ENCODE assay signal across 1 cellular context in the genomic region with DNA sequence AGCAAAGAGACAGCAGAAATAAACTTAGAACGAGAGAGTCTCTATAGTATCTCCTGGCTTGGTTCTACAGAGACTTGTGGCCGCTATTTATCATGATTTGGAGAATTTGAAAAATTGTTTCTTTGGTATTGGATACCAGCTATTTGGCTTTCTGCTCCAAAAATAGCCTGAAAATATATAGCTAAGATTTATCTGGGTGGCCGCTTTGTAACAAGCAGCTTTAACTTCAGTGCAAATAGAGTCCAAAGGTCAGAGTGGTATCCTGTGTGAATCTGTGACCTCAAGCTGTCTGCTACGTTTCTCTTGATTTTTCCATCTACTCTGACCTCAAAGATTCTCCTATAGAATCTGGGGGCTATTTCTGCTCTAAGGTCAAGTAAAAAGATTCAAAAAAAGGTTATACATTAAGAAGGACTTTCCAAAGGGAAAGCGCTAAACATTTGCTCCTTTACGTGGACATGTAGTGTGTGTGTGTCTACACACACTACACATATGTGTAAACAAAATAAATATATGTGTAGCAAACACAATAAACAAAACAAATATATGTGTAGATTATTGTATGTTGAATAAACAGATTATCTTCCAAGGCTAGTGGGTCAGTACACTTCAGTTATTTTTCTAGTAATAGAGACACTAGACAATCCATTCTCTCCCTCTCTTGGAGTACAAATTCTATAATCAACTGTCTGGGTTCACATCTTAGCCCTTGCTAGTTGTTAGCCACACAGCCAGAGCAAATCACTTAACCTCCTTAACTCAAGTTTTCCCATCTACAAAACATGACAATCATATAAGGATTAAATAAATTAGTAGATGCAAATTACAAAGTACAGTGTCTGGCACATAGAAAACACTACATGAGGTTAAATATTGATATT.
A peak's percentile ranks its signal among the peaks of the same experiment; 100 is the strongest.
TF ChIP-seq lines count a peak whose summit lies in the region.

No MANE protein-coding gene starts in this region.

TF ChIP-seq in HepG2, 621 proteins besides CTCF, POLR2A, EP300 and RAD21 (continued from another document and continues in another):
- TF ChIP-seq, protein P1, sequence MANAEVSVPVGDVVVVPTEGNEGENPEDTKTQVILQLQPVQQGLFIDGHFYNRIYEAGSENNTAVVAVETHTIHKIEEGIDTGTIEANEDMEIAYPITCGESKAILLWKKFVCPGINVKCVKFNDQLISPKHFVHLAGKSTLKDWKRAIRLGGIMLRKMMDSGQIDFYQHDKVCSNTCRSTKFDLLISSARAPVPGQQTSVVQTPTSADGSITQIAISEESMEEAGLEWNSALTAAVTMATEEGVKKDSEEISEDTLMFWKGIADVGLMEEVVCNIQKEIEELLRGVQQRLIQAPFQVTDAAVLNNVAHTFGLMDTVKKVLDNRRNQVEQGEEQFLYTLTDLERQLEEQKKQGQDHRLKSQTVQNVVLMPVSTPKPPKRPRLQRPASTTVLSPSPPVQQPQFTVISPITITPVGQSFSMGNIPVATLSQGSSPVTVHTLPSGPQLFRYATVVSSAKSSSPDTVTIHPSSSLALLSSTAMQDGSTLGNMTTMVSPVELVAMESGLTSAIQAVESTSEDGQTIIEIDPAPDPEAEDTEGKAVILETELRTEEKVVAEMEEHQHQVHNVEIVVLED (CRISPR knock-in tag; IDR thresholded peaks at IDR 0.05; ENCODE audit: borderline replicate concordance), result peak; percentile 21; the same call in 1 of the 2 replicates
- TF ChIP-seq NR2F2 (IDR thresholded peaks at IDR 0.05; ENCODE audit: borderline replicate concordance, low read depth) (peak; percentile 57; the same call in 1 of the 2 replicates), ZNF282 (IDR thresholded peaks at IDR 0.05; ENCODE audit: partially characterized antibody) (no peak), ZFP62 (CRISPR knock-in tag; IDR thresholded peaks at IDR 0.05) (no peak), NPAS2 (CRISPR knock-in tag; IDR thresholded peaks at IDR 0.05; ENCODE audit: borderline replicate concordance) (no peak), FOXO1 (CRISPR knock-in tag; IDR thresholded peaks at IDR 0.05) (peak; percentile 32; the same call in 1 of the 2 replicates), ERF (CRISPR knock-in tag; IDR thresholded peaks at IDR 0.05) (peak; percentile 70; the same call in 1 of the 2 replicates), FOXA3 (CRISPR knock-in tag; IDR thresholded peaks at IDR 0.05) (peak; percentile 81), ZNF432 (CRISPR knock-in tag; IDR thresholded peaks at IDR 0.05; ENCODE audit: borderline replicate concordance) (no peak), FLYWCH1 (CRISPR knock-in tag; IDR thresholded peaks at IDR 0.05) (no peak), ISL2 (CRISPR knock-in tag; IDR thresholded peaks at IDR 0.05) (peak; percentile 26; the same call in 1 of the 2 replicates), NR2F1 (CRISPR knock-in tag; IDR thresholded peaks at IDR 0.05) (peak in 1 of 2 experiments; percentile 56; a peak in 3 of 4 replicates), ZNF546 (CRISPR knock-in tag; conservative IDR thresholded peaks at IDR 0.05) (no peak), ZSCAN20 (CRISPR knock-in tag; IDR thresholded peaks at IDR 0.05; ENCODE audit: borderline replicate concordance) (no peak), ZNF839 (CRISPR knock-in tag; IDR thresholded peaks at IDR 0.05; ENCODE audit: borderline replicate concordance) (no peak), TAF15 (IDR thresholded peaks at IDR 0.05; ENCODE audit: low read depth, low read length, poor library complexity, severe bottlenecking) (no peak), CBFB (CRISPR knock-in tag; IDR thresholded peaks at IDR 0.05) (no peak), ZNF20 (CRISPR knock-in tag; IDR thresholded peaks at IDR 0.05) (no peak), EED (CRISPR knock-in tag; IDR thresholded peaks at IDR 0.05) (no peak), SATB2 (CRISPR knock-in tag; IDR thresholded peaks at IDR 0.05) (no peak), SMAD9 (CRISPR knock-in tag; IDR thresholded peaks at IDR 0.05) (no peak), KDM6A (CRISPR knock-in tag; IDR thresholded peaks at IDR 0.05; ENCODE audit: low read depth) (peak; percentile 50), ZNF556 (CRISPR knock-in tag; IDR thresholded peaks at IDR 0.05; ENCODE audit: borderline replicate concordance) (no peak; the same call in 1 of the 2 replicates), GLI4 (CRISPR knock-in tag; IDR thresholded peaks at IDR 0.05; ENCODE audit: borderline replicate concordance) (0 out of 2 replicates have a peak, but pooled peaks have one; percentile 31), ATM (IDR thresholded peaks at IDR 0.05; ENCODE audit: borderline replicate concordance) (no peak), TCF12 (IDR thresholded peaks at IDR 0.05) (no peak), TCF12 (CRISPR knock-in tag; IDR thresholded peaks at IDR 0.05) (no peak), ZNF510 (CRISPR knock-in tag; IDR thresholded peaks at IDR 0.05; ENCODE audit: low read depth) (0 out of 2 replicates have a peak, but pooled peaks have one; percentile 51), POLR2AphosphoS5 (IDR thresholded peaks at IDR 0.05; ENCODE audit: low read depth, low read length) (no peak), PAX8 (CRISPR knock-in tag; IDR thresholded peaks at IDR 0.05; ENCODE audit: borderline replicate concordance) (no peak), PPARG (CRISPR knock-in tag; conservative IDR thresholded peaks at IDR 0.05) (peak; percentile 69), HNRNPL (IDR thresholded peaks at IDR 0.05; ENCODE audit: low read depth, low read length) (no peak), SP140L (CRISPR knock-in tag; IDR thresholded peaks at IDR 0.05; ENCODE audit: borderline replicate concordance) (0 out of 2 replicates have a peak, but pooled peaks have one; percentile 25), ZNF816 (CRISPR knock-in tag; IDR thresholded peaks at IDR 0.05; ENCODE audit: borderline replicate concordance) (no peak), IRF2 (CRISPR knock-in tag; IDR thresholded peaks at IDR 0.05) (peak; percentile 81; the same call in 1 of the 2 replicates), MBD4 (IDR thresholded peaks at IDR 0.05; ENCODE audit: borderline replicate concordance, low read length) (0 out of 2 replicates have a peak, but pooled peaks have one; percentile 73), NCOR1 (IDR thresholded peaks at IDR 0.05; ENCODE audit: borderline replicate concordance, low read length) (peak; percentile 91), SOX6 (IDR thresholded peaks at IDR 0.05) (no peak), SOX6 (CRISPR knock-in tag; IDR thresholded peaks at IDR 0.05) (peak; percentile 75), ZNF501 (CRISPR knock-in tag; IDR thresholded peaks at IDR 0.05) (no peak), KLF6 (CRISPR knock-in tag; IDR thresholded peaks at IDR 0.05) (peak; percentile 45; the same call in 1 of the 2 replicates), ZNF782 (CRISPR knock-in tag; IDR thresholded peaks at IDR 0.05; ENCODE audit: borderline replicate concordance) (no peak), MIER3 (CRISPR knock-in tag; IDR thresholded peaks at IDR 0.05; ENCODE audit: borderline replicate concordance) (peak; percentile 32; the same call in 1 of the 2 replicates), ZNF335 (CRISPR knock-in tag; IDR thresholded peaks at IDR 0.05) (peak; percentile 60; the same call in 1 of the 2 replicates), THYN1 (CRISPR knock-in tag; IDR thresholded peaks at IDR 0.05; ENCODE audit: borderline replicate concordance, low read depth) (no peak), MEF2D (CRISPR knock-in tag; IDR thresholded peaks at IDR 0.05) (peak; percentile 88), YEATS2 (CRISPR knock-in tag; IDR thresholded peaks at IDR 0.05; ENCODE audit: borderline replicate concordance) (0 out of 2 replicates have a peak, but pooled peaks have one; percentile 46), JARID2 (CRISPR knock-in tag; IDR thresholded peaks at IDR 0.05; ENCODE audit: insufficient replicate concordance) (no peak), ZZZ3 (CRISPR knock-in tag; IDR thresholded peaks at IDR 0.05; ENCODE audit: borderline replicate concordance) (no peak), ZNF124 (CRISPR knock-in tag; IDR thresholded peaks at IDR 0.05) (peak; percentile 76; the same call in 1 of the 2 replicates), ZNF263 (CRISPR knock-in tag; IDR thresholded peaks at IDR 0.05) (no peak), BORCS8-MEF2B (CRISPR knock-in tag; IDR thresholded peaks at IDR 0.05) (no peak), ZSCAN25 (CRISPR knock-in tag; IDR thresholded peaks at IDR 0.05) (no peak), HDAC1 (CRISPR knock-in tag; IDR thresholded peaks at IDR 0.05) (peak; percentile 37; the same call in 1 of the 2 replicates), HNRNPK (IDR thresholded peaks at IDR 0.05; ENCODE audit: low read depth, low read length, poor library complexity, severe bottlenecking) (no peak)
- TF ChIP-seq, protein P2, sequence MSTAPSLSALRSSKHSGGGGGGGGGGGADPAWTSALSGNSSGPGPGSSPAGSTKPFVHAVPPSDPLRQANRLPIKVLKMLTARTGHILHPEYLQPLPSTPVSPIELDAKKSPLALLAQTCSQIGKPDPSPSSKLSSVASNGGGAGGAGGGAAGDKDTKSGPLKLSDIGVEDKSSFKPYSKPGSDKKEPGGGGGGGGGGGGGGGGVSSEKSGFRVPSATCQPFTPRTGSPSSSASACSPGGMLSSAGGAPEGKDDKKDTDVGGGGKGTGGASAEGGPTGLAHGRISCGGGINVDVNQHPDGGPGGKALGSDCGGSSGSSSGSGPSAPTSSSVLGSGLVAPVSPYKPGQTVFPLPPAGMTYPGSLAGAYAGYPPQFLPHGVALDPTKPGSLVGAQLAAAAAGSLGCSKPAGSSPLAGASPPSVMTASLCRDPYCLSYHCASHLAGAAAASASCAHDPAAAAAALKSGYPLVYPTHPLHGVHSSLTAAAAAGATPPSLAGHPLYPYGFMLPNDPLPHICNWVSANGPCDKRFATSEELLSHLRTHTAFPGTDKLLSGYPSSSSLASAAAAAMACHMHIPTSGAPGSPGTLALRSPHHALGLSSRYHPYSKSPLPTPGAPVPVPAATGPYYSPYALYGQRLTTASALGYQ (CRISPR knock-in tag; IDR thresholded peaks at IDR 0.05), result 0 out of 2 replicates have a peak, but pooled peaks have one; percentile 40
- TF ChIP-seq, protein P3, sequence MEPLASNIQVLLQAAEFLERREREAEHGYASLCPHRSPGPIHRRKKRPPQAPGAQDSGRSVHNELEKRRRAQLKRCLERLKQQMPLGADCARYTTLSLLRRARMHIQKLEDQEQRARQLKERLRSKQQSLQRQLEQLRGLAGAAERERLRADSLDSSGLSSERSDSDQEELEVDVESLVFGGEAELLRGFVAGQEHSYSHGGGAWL (CRISPR knock-in tag; IDR thresholded peaks at IDR 0.05), result no peak
- TF ChIP-seq, protein P4, sequence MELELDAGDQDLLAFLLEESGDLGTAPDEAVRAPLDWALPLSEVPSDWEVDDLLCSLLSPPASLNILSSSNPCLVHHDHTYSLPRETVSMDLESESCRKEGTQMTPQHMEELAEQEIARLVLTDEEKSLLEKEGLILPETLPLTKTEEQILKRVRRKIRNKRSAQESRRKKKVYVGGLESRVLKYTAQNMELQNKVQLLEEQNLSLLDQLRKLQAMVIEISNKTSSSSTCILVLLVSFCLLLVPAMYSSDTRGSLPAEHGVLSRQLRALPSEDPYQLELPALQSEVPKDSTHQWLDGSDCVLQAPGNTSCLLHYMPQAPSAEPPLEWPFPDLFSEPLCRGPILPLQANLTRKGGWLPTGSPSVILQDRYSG (CRISPR knock-in tag; IDR thresholded peaks at IDR 0.05), result peak; percentile 41; the same call in 1 of the 2 replicates
- TF ChIP-seq, protein P5, sequence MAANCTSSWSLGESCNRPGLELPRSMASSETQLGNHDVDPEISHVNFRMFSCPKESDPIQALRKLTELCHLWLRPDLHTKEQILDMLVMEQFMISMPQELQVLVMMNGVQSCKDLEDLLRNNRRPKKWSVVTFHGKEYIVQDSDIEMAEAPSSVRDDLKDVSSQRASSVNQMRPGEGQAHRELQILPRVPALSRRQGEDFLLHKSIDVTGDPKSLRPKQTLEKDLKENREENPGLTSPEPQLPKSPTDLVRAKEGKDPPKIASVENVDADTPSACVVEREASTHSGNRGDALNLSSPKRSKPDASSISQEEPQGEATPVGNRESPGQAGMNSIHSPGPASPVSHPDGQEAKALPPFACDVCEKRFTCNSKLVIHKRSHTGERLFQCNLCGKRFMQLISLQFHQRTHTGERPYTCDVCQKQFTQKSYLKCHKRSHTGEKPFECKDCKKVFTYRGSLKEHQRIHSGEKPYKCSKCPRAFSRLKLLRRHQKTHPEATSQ (CRISPR knock-in tag; IDR thresholded peaks at IDR 0.05; ENCODE audit: borderline replicate concordance), result no peak
- TF ChIP-seq, protein P6, sequence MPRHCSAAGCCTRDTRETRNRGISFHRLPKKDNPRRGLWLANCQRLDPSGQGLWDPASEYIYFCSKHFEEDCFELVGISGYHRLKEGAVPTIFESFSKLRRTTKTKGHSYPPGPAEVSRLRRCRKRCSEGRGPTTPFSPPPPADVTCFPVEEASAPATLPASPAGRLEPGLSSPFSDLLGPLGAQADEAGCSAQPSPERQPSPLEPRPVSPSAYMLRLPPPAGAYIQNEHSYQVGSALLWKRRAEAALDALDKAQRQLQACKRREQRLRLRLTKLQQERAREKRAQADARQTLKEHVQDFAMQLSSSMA (CRISPR knock-in tag; IDR thresholded peaks at IDR 0.05), result no peak
- TF ChIP-seq, protein P7, sequence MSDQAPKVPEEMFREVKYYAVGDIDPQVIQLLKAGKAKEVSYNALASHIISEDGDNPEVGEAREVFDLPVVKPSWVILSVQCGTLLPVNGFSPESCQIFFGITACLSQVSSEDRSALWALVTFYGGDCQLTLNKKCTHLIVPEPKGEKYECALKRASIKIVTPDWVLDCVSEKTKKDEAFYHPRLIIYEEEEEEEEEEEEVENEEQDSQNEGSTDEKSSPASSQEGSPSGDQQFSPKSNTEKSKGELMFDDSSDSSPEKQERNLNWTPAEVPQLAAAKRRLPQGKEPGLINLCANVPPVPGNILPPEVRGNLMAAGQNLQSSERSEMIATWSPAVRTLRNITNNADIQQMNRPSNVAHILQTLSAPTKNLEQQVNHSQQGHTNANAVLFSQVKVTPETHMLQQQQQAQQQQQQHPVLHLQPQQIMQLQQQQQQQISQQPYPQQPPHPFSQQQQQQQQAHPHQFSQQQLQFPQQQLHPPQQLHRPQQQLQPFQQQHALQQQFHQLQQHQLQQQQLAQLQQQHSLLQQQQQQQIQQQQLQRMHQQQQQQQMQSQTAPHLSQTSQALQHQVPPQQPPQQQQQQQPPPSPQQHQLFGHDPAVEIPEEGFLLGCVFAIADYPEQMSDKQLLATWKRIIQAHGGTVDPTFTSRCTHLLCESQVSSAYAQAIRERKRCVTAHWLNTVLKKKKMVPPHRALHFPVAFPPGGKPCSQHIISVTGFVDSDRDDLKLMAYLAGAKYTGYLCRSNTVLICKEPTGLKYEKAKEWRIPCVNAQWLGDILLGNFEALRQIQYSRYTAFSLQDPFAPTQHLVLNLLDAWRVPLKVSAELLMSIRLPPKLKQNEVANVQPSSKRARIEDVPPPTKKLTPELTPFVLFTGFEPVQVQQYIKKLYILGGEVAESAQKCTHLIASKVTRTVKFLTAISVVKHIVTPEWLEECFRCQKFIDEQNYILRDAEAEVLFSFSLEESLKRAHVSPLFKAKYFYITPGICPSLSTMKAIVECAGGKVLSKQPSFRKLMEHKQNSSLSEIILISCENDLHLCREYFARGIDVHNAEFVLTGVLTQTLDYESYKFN (CRISPR knock-in tag; conservative IDR thresholded peaks at IDR 0.05), result peak; percentile 90
